9 cellular contexts compared by ENCODE assay signal in genomic region chr15:40336129-40337122, GRCh38. TPM values are rescaled to one million over a fixed set of nuclear protein-coding genes. Genes with fewer than 3 reads are reported as not detected.
DNase-seq lines count a peak whose midpoint lies in the region; ATAC-seq and TF ChIP-seq lines count a peak whose summit lies in the region.
"Had no signal": no experiment of that assay in that cellular context is flagged by ENCODE, and none has a peak within 500 bp of the region (broad histone marks: within the 10 kb centered on the region; RNA-seq: fewer than 3 reads in every experiment).

No MANE protein-coding gene starts in this region.

- no peak for TF ChIP-seq CTCF in colonic mucosa (IDR thresholded peaks at IDR 0.05)

- peaks cover 32% of the 10 kb centered on the region for H3K4me1 ChIP-seq in colonic mucosa

- H3K27me3 ChIP-seq in colonic mucosa = no peaks in the 10 kb centered on the region

- no peak for ATAC-seq in HG03457 (IDR thresholded peaks at IDR 0.05; ENCODE audit: unreplicated experiment)

- intact Hi-C loops in colonic mucosa (cut with DNase I) = no loop called here

- peak overlapping the region; percentile 3 for H3K27ac ChIP-seq in colonic mucosa

- DNase-seq in NCI-H82 (lab: John Stamatoyannopoulos, UW) (peak; percentile 26), NCI-H82 treated with DMSO at 0.1 percent for 48 hours (lab: John Stamatoyannopoulos, UW; ENCODE audit: unreplicated experiment) (no peak), NCI-H2107 (lab: John Stamatoyannopoulos, UW) (peak; percentile 29), colonic mucosa (peak; percentile 28), kidney tubule cell (ENCODE audit: low spot score) (no peak), DMS53 (lab: John Stamatoyannopoulos, UW) (no peak)
- DNase-seq in stimulated activated CD8-positive, alpha-beta memory T cell treated with anti-CD3 and anti-CD28 coated beads, Interleukin-4, amount 100 ng/mL, for 48 hours = peak; percentile 36

- H3K9me3 ChIP-seq in colonic mucosa = no peaks in the 10 kb centered on the region

- H3K9ac ChIP-seq in colonic mucosa (ENCODE audit: low read depth in 2 of 2, low read length in 2 of 2) = no peak overlapping the region

- H3K4me3 ChIP-seq in colonic mucosa = no peak overlapping the region

- no peaks in the 10 kb centered on the region for H3K36me3 ChIP-seq in colonic mucosa

RNA-seq across cellular contexts. Expression of gene CCDC9B, which starts 4.3 kb away (rescaled TPM):
- total RNA-seq in colonic mucosa = 10 to 100 TPM; 13.1 to 28.7 TPM

RNA-seq across cellular contexts. Expression of gene INAFM2, which starts 12.9 kb away (rescaled TPM):
- total RNA-seq in colonic mucosa = 10 to 100 TPM; 10.8 to 28.6 TPM

RNA-seq across cellular contexts. Expression of gene PHGR1, which starts 14.4 kb away (rescaled TPM):
- 1,000 to 10,000 TPM; 1,442 to 2,028 TPM for total RNA-seq in colonic mucosa
- total RNA-seq: activated T-helper 1 cell treated with anti-CD3 and anti-CD28 coated beads, Interleukin-12 subunit alpha, Interleukin-12 subunit beta, Interleukin-2, Interleukin-4 antibody, amounts not matched to agents 30 ng/mL and 10 ng/mL and 1 ng/mL, durations not matched to agents 14 hours and 24 hours and 36 hours had no signal

RNA-seq across cellular contexts. Expression of gene DISP2, which starts 21.6 kb away (rescaled TPM):
- total RNA-seq in colonic mucosa = 10 to 100 TPM; 12.6 to 16.3 TPM

RNA-seq across cellular contexts. Expression of gene PLCB2, which starts 28.7 kb away (rescaled TPM):
- total RNA-seq in colonic mucosa = 1 to 10 TPM; 5.7 to 9.5 TPM

Comparison
In these comparisons a context has a peak if more than half of its experiments do, and no peak if none do; other contexts are left out.
1. DNase-seq: peak in NCI-H82 (single experiment), NCI-H2107 (single experiment), colonic mucosa (single experiment) and stimulated activated CD8-positive, alpha-beta memory T cell treated with anti-CD3 and anti-CD28 coated beads, Interleukin-4, amount 100 ng/mL, for 48 hours (single experiment); none in NCI-H82 treated with DMSO at 0.1 percent for 48 hours (single experiment), kidney tubule cell (single experiment) and DMS53 (single experiment).